Comparison of ENCODE assay signal across 8 cellular contexts in the genomic region with DNA sequence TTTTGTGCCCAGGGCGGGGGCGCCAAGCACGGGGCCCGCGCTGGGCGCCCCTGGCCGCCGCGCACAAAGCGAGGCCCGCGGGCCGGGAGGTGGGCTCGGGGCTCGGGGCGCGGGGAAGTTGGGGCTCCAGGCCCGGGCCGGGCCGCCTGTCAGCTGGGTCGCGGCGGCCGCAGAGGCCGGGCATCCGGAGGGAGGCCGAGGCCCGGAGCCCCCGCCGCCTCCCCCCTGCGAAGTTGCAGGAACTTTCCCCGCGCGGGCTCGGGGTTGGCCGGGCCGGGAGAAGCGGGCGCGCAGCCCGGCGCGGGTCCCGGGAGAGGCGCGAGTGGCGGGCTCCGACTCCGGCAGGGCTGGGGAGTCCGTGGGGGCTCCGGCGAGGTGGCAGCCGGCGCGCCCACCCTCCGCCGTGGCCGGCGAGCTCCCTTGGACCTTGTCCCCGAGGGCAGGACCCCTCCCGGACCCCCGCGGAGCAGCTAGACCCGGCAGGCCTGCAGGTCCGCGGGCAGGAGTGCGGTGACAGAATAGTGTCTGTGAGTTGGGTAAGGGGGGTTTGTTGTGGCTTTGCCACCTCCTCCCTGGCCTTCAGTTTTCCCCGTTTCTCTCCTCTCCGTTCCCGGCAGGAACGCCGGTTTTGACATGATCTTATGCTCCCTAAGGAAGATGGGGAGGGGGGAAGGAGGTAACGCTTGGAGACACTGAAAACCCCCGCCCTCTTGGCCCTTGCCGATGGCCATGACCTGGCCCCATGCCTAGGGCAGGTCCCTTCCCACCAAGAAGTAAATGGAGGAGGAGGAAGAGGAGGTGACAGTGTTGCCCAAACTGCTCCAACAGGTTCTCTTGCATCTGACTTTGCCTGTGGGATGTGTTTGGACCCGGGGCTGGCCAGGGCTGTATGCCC. TPM values are rescaled to one million over a fixed set of nuclear protein-coding genes. Genes with fewer than 3 reads are reported as not detected.
DNase-seq lines count a peak whose midpoint lies in the region; ATAC-seq, FAIRE-seq and TF ChIP-seq lines count a peak whose summit lies in the region.

No MANE protein-coding gene starts in this region.

- H3K36me3 Mint-ChIP-seq in T-helper 1 cell treated with Interleukin-12 subunit alpha and Interleukin-12 subunit beta and Interleukin-4 antibody, amounts not matched to agents 30 μg/mL and 1 μg/mL, for 36 hours (ENCODE audit: low read depth): peaks cover 3% of the 10 kb centered on the region

- H3K9ac ChIP-seq in endocrine pancreas (ENCODE audit: control insufficient read depth, insufficient read depth, low read length): peak overlapping the region; percentile 73

- no peaks in the 10 kb centered on the region for H3K27me3 ChIP-seq in endocrine pancreas (ENCODE audit: control insufficient read depth, insufficient read depth, low read length)
- H3K27me3 ChIP-seq in vagina: no peaks in the 10 kb centered on the region

- H3K36me3 ChIP-seq in endocrine pancreas (ENCODE audit: control insufficient read depth, insufficient read depth, low read length): no peaks in the 10 kb centered on the region
- H3K36me3 ChIP-seq in mucosa of descending colon (ENCODE audit: low read depth): no peaks in the 10 kb centered on the region
- H3K36me3 ChIP-seq in vagina: no peaks in the 10 kb centered on the region

- H3K9me3 ChIP-seq in endocrine pancreas (ENCODE audit: control insufficient read depth, low read length): no peaks in the 10 kb centered on the region
- no peaks in the 10 kb centered on the region for H3K9me3 ChIP-seq in mucosa of descending colon
- H3K9me3 ChIP-seq in vagina: no peaks in the 10 kb centered on the region

- TF ChIP-seq CTCF in mucosa of descending colon (IDR thresholded peaks at IDR 0.05) (no peak), vagina (IDR thresholded peaks at IDR 0.05) (no peak)

- H3K4me1 ChIP-seq in endocrine pancreas (ENCODE audit: control insufficient read depth, insufficient read depth, low read length) (no peaks in the 10 kb centered on the region), mucosa of descending colon (ENCODE audit: low read depth) (peaks cover 30% of the 10 kb centered on the region), vagina (peaks cover 61% of the 10 kb centered on the region)

- peaks cover 25% of the 10 kb centered on the region for H3K4me1 Mint-ChIP-seq in T-helper 1 cell treated with Interleukin-12 subunit alpha and Interleukin-12 subunit beta and Interleukin-4 antibody, amounts not matched to agents 30 μg/mL and 1 μg/mL, for 36 hours (ENCODE audit: low read depth)

- no peak for FAIRE-seq in GM19239 (lab: Jason Lieb, UNC)

- no peaks in the 10 kb centered on the region for H3K9me3 Mint-ChIP-seq in T-helper 1 cell treated with Interleukin-12 subunit alpha and Interleukin-12 subunit beta and Interleukin-4 antibody, amounts not matched to agents 30 μg/mL and 1 μg/mL, for 36 hours

- H3K4me3 ChIP-seq in endocrine pancreas (ENCODE audit: control insufficient read depth, insufficient read depth, low read length): peak overlapping the region; percentile 44
- H3K4me3 ChIP-seq in mucosa of descending colon: peak overlapping the region; percentile 74
- H3K4me3 ChIP-seq in vagina: peak overlapping the region; percentile 72 to 86

- H3K27ac Mint-ChIP-seq in T-helper 1 cell treated with Interleukin-12 subunit alpha and Interleukin-12 subunit beta and Interleukin-4 antibody, amounts not matched to agents 30 μg/mL and 1 μg/mL, for 36 hours: peak overlapping the region; percentile 83

- DNase-seq in GM03348 (ENCODE audit: low spot score) (peak; percentile 74), mucosa of descending colon (peak in 1 of 3 donors; percentile 64), vagina (ENCODE audit: extremely low spot score in 2 of 2) (peak in 1 of 2 donors; percentile 88), NCI-H1092 treated with DMSO at 0.1 percent for 48 hours (lab: John Stamatoyannopoulos, UW) (no peak), GM19239 (ENCODE audit: insufficient read length, low spot score) (no peak)

- H3K27me3 Mint-ChIP-seq in T-helper 1 cell treated with Interleukin-12 subunit alpha and Interleukin-12 subunit beta and Interleukin-4 antibody, amounts not matched to agents 30 μg/mL and 1 μg/mL, for 36 hours (ENCODE audit: low read depth): no peaks in the 10 kb centered on the region

- peak overlapping the region; percentile 87 for H3K4me3 Mint-ChIP-seq in T-helper 1 cell treated with Interleukin-12 subunit alpha and Interleukin-12 subunit beta and Interleukin-4 antibody, amounts not matched to agents 30 μg/mL and 1 μg/mL, for 36 hours

- ATAC-seq in HG02588 (IDR thresholded peaks at IDR 0.05; ENCODE audit: unreplicated experiment): peak; percentile 28
- ATAC-seq in mucosa of descending colon: peak; percentile 40

- TF ChIP-seq POLR2A in vagina (IDR thresholded peaks at IDR 0.05): peak in 1 of 2 donors; percentile 2

- intact Hi-C loops in mucosa of descending colon (cut with DNase I, micrococcal nuclease): no loop called here
- intact Hi-C loops in vagina (cut with DNase I): loop anchor here (5.0 kb wide), 1 partner anchor 125 kb away; a partner anchor contains a TSS

- H3K27ac ChIP-seq in vagina: peak overlapping the region; percentile 91

RNA-seq across cellular contexts. Expression of a gene that starts 0.9 kb away (rescaled TPM):
- total RNA-seq in mucosa of descending colon (10 to 100 TPM; 19.1 to 42.9 (median 21.7) TPM), vagina (27.7 TPM)
